Comparison of ENCODE assay signal across 17 cellular contexts in genomic region chr6:163120223-163120622, GRCh38.
"Had no signal": no experiment of that assay in that cellular context is flagged by ENCODE, and none has a peak within 500 bp of the region (broad histone marks: within the 10 kb centered on the region; RNA-seq: fewer than 3 reads in every experiment).

No MANE protein-coding gene starts in this region.

- H3K79me2 ChIP-seq: hepatocyte had no signal

- H3K27me3 ChIP-seq: body of pancreas, hepatocyte, ovary, testis had no signal

- H3K4me1 ChIP-seq: body of pancreas, testis had no signal

- H3K9me3 ChIP-seq: ovary, testis had no signal

- H3K4me3 ChIP-seq: body of pancreas, hepatocyte, ovary, testis had no signal

- H3K36me3 ChIP-seq: ovary had no signal

- H3K4me2 ChIP-seq: hepatocyte had no signal

- H2AFZ ChIP-seq: hepatocyte had no signal

- H3K27ac Mint-ChIP-seq: activated naive CD4-positive, alpha-beta T cell treated with anti-CD3 and anti-CD28 coated beads, Interleukin-2, amount 50 U/mL, for 72 hours; mesothelial cell of epicardium; stimulated activated naive CD8-positive, alpha-beta T cell treated with anti-CD3 and anti-CD28 coated beads, Interleukin-15, Interleukin-2, amounts not matched to agents 100 ng/mL and 50 ng/mL, for 24 hours had no signal

- DNase-seq: activated CD4-positive, alpha-beta T cell treated with anti-CD3 and anti-CD28 coated beads, Interleukin-2, amount 50 U/mL, for 4 hours; activated effector memory CD4-positive, alpha-beta T cell treated with Interleukin-2 at 50 U/mL for 16 hours; activated T-cell treated with anti-CD3 and anti-CD28 coated beads, Interleukin-2, amount 50 U/mL, for 1 hour; amniotic stem cell; body of pancreas; effector memory CD4-positive, alpha-beta T cell; kidney glomerular epithelial cell; ovary; stimulated activated CD4-positive, alpha-beta T cell treated with anti-CD3 and anti-CD28 coated beads, Interleukin-4, amount 100 ng/mL, for 1 hour; stimulated activated CD8-positive, alpha-beta memory T cell treated with anti-CD3 and anti-CD28 coated beads, Interleukin-4, amount 100 ng/mL, for 48 hours; testis had no signal

- H3K4me3 Mint-ChIP-seq: mesothelial cell of epicardium; neural crest cell; stimulated activated naive CD8-positive, alpha-beta T cell treated with anti-CD3 and anti-CD28 coated beads, Interleukin-15, Interleukin-2, amounts not matched to agents 100 ng/mL and 50 ng/mL, for 24 hours had no signal

- ATAC-seq: activated naive CD4-positive, alpha-beta T cell treated with anti-CD3 and anti-CD28 coated beads, Interleukin-2, amount 50 U/mL, for 72 hours; body of pancreas had no signal

- H3K36me3 Mint-ChIP-seq: activated naive CD4-positive, alpha-beta T cell treated with anti-CD3 and anti-CD28 coated beads, Interleukin-2, amount 50 U/mL, for 72 hours; mesothelial cell of epicardium had no signal

- H3K4me1 Mint-ChIP-seq: mesothelial cell of epicardium, neural crest cell had no signal

- H3K27me3 Mint-ChIP-seq: stimulated activated naive CD8-positive, alpha-beta T cell treated with anti-CD3 and anti-CD28 coated beads, Interleukin-15, Interleukin-2, amounts not matched to agents 100 ng/mL and 50 ng/mL, for 24 hours had no signal

- H3K27ac ChIP-seq: body of pancreas, epithelial cell of prostate, hepatocyte, ovary, testis had no signal
